8 cellular contexts compared by ENCODE assay signal in the genomic region with DNA sequence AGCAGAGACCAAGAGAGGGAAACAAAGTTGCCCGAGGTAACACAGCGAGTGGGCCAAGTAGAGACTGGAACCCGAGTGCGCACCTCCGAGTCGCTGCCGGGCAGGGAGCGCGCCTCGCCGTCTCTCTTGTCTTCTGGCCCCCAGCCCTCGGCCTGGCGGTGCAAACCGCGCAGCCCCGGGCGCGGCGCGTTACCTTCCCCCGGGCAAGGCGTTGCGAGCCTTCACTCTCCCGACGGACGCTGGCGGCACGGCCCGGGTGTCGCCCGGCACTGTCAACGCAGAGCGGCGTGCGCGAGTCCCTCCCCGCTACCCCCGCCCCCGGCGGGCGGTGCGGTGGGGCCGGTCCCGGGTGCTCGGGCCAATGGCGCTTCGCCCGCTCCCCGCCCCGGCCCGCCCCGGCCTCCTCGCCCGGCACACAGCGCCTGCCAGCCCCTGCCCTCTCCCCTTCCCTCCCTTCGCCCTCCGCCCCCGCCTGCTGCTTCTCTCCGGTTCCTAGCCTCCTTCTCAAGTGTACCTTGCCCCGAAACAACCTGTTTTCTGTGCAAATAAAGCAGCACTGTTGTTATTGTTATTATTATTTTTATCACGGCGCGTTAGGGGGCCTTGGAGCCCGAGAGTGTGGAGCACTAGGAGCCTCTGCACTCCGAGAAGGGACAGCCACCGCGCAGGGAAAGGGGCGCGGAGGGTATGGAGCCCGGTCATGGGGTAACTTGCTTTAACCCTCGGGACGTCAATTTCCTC. TPM values are rescaled to one million over a fixed set of nuclear protein-coding genes. Genes with fewer than 3 reads are reported as not detected.
DNase-seq lines count a peak whose midpoint lies in the region; ATAC-seq and TF ChIP-seq lines count a peak whose summit lies in the region.

A gene with protein sequence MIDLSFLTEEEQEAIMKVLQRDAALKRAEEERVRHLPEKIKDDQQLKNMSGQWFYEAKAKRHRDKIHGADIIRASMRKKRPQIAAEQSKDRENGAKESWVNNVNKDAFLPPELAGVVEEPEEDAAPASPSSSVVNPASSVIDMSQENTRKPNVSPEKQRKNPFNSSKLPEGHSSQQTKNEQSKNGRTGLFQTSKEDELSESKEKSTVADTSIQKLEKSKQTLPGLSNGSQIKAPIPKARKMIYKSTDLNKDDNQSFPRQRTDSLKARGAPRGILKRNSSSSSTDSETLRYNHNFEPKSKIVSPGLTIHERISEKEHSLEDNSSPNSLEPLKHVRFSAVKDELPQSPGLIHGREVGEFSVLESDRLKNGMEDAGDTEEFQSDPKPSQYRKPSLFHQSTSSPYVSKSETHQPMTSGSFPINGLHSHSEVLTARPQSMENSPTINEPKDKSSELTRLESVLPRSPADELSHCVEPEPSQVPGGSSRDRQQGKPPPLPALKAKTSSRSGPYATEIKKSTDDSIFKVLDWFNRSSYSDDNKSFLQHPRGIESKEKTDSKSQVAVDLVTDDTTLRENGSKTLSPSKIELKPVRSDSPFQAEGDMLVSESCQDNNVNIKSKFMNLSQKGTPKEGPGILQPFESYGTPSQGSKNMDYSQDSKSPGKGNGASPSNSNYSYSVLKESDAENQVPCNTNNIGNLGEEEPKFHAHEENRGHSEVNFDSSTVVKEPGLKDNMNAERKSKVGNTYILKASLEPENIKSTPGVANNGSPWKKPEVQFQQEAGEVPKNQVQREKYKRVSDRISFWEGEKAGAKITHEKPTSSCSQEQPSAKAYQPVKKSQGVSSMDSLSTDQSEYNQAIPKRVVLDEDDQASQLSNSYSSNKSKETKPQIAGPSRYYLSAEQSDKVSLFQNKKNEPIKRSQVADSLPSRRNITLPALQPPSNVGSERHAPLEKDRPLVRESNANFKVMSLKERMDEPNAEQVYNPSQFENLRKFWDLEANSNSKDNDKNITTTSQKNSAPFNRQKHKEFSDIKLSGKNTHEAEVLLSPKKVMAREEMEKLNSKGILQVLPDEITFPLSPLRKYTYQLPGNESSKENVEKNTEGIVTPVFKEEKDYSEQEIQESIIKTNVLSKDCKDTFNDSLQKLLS (N-terminal part only) (minus strand): TSS at position 271 of the 741 bp plus-strand sequence. CDS start 53,416 bp downstream, outside the sequence.

- peak within 1 kb of the TSS; percentile 7 for H3K27ac ChIP-seq in vagina

- DNase-seq in G401 (ENCODE audit: low spot score) (peak; percentile 48), Kasumi-1 (lab: John Stamatoyannopoulos, UW) (peak; percentile 57 to 61), T-helper 2 cell (peak; percentile 54 to 87 (median 69)), anterior cingulate cortex (lab: John Stamatoyannopoulos, UW) (peak in 54 of 58 donors; percentile 22 to 81 (median 58)), hippocampal formation (lab: John Stamatoyannopoulos, UW) (peak; percentile 56 to 74), renal cortical epithelial cell (ENCODE audit: low read depth) (no peak), vagina (ENCODE audit: extremely low spot score in 2 of 2) (no peak)

- H3K4me3 ChIP-seq in vagina, result peak within 1 kb of the TSS; percentile 64 to 65

- peaks cover 12% of the 10 kb centered on the region for H3K4me1 ChIP-seq in vagina

- H3K9me3 ChIP-seq in vagina, result no peaks in the 10 kb centered on the region

- ATAC-seq in GM21786 (IDR thresholded peaks at IDR 0.05; ENCODE audit: unreplicated experiment), result peak; percentile 77

- H3K36me3 ChIP-seq in vagina, result no peaks in the 10 kb centered on the region

- no peak for TF ChIP-seq CTCF in vagina (IDR thresholded peaks at IDR 0.05)

- no peaks in the 10 kb centered on the region for H3K27me3 ChIP-seq in vagina

- intact Hi-C loops in vagina (cut with DNase I), result no loop called here

- in situ Hi-C loops in G401 (cut with HindIII; ENCODE audit: low sequenced_read_pairs), result no loop called here

- TF ChIP-seq POLR2A in vagina (IDR thresholded peaks at IDR 0.05), result peak in 1 of 2 donors; percentile 58

RNA-seq across cellular contexts. Expression of the gene that starts here (rescaled TPM):
- 16.0 and 16.8 TPM in 2 replicates for total RNA-seq in G401 (2014; rRNA removed; shearing (Covaris generic))
- total RNA-seq in renal cortical epithelial cell (133 and 343 TPM in 2 replicates), vagina (17.4 TPM)

Comparison
In these comparisons a context has a peak if more than half of its experiments do, and no peak if none do; other contexts are left out.
1. DNase-seq: peak in G401 (single experiment), Kasumi-1 (2 of 2), T-helper 2 cell (5 of 5), anterior cingulate cortex (54 of 58) and hippocampal formation (2 of 2); none in renal cortical epithelial cell (single experiment) and vagina (0 of 2).